Comparison of ENCODE assay signal across 13 cellular contexts in the genomic region with DNA sequence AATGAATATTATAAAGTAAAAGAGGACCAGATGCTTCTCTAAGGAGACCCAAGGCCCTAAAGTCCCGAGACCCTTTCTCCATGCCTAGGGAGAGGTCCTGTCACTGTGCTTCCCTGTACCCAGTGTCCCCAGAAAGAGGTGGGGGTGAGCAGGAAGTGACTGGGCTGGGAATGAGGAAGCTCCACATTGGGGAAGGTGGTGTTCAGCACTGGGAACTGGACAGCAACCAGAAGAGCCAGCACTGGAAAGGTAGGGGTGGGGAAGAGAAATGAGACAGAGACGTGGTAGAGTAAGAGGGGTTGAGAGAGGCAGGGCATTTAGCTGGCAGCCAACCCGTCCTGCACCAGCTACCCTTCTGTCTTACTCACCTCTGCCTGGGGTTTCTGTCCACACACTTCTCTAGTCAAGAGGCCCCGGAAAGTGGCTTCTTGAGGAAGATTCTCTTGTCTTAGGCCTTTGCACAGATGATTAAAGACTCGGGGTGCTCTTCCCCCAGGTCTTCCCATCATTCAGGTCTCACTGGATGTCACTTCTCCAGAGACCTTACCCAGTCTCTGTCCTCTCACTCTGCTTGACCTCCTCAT. TPM values are rescaled to one million over a fixed set of nuclear protein-coding genes. Genes with fewer than 3 reads are reported as not detected.
DNase-seq lines count a peak whose midpoint lies in the region; ATAC-seq lines count a peak whose summit lies in the region.
"Had no signal": no experiment of that assay in that cellular context is flagged by ENCODE, and none has a peak within 500 bp of the region (broad histone marks: within the 10 kb centered on the region; RNA-seq: fewer than 3 reads in every experiment).

No MANE protein-coding gene starts in this region.

- DNase-seq in ELR (ENCODE audit: low read depth) (peak; percentile 11), HT1080 (ENCODE audit: low read depth) (peak; percentile 12), astrocyte of the hippocampus (ENCODE audit: low read depth, low spot score) (peak; percentile 29), myocyte (ENCODE audit: low read depth) (peak; percentile 26), NCI-H748 (lab: John Stamatoyannopoulos, UW; ENCODE audit: unreplicated experiment) (no peak)
- DNase-seq: cortex of kidney, natural killer cell, NCI-H2081, T-helper 9 cell had no signal

- ATAC-seq in HG02870 (IDR thresholded peaks at IDR 0.05; ENCODE audit: unreplicated experiment) (no peak), HG02571 (IDR thresholded peaks at IDR 0.05; ENCODE audit: unreplicated experiment) (no peak)
- ATAC-seq: natural killer cell, Panc1 had no signal

RNA-seq across cellular contexts. Expression of gene RRP9, which starts 12.2 kb away (rescaled TPM):
- 78.3 and 87.2 TPM in 2 replicates for total RNA-seq in HT1080 (2014; rRNA removed; shearing (Covaris generic))
- 38.0 and 43.7 TPM in 2 replicates for polyA plus RNA-seq in HT1080 (2015; cell fraction: cytosol; rRNA removed)
- polyA plus RNA-seq in HT1080 (2015; cell fraction: nucleus; rRNA removed), result 44.8 and 46.6 TPM in 2 replicates
- 22.1 and 22.3 TPM in 2 replicates for total RNA-seq in myocyte
- polyA plus RNA-seq in myocyte (2012), result 25.1 TPM

RNA-seq across cellular contexts. Expression of gene PARP3, which starts 12.7 kb away (rescaled TPM):
- 22.5 and 31.4 TPM in 2 replicates for total RNA-seq in HT1080 (2014; rRNA removed; shearing (Covaris generic))
- 25.7 and 28.5 TPM in 2 replicates for polyA plus RNA-seq in HT1080 (2015; cell fraction: cytosol; rRNA removed)
- 93.9 and 99.6 TPM in 2 replicates for polyA plus RNA-seq in HT1080 (2015; cell fraction: nucleus; rRNA removed)
- total RNA-seq in myocyte, result 21.7 and 24.0 TPM in 2 replicates
- 35.0 TPM for polyA plus RNA-seq in myocyte (2012)

RNA-seq across cellular contexts. Expression of gene GPR62, which starts 25.7 kb away (rescaled TPM):
- total RNA-seq in HT1080 (2014; rRNA removed; shearing (Covaris generic)), result 0.08 and 0.23 TPM in 2 replicates
- polyA plus RNA-seq in HT1080 (2015; cell fraction: cytosol; rRNA removed), result 0.08 and 0.09 TPM in 2 replicates
- polyA plus RNA-seq in HT1080 (2015; cell fraction: nucleus; rRNA removed), result 0.34 and 0.45 TPM in 2 replicates
- total RNA-seq in myocyte, result not detected in 2 replicates
- polyA plus RNA-seq in myocyte (2012), result 0.49 TPM
- total RNA-seq: Caco-2, natural killer cell had no signal

RNA-seq across cellular contexts. Expression of gene IQCF1, which starts 26.4 kb away (rescaled TPM):
- total RNA-seq in HT1080 (2014; rRNA removed; shearing (Covaris generic)), result 0.50 and 0.57 TPM in 2 replicates
- polyA plus RNA-seq in HT1080 (2015; cell fraction: cytosol; rRNA removed), result 0.43 and 0.56 TPM in 2 replicates
- polyA plus RNA-seq in HT1080 (2015; cell fraction: nucleus; rRNA removed), result 0.85 TPM in 1 of 2 replicates, not detected in the other
- not detected in 2 replicates for total RNA-seq in myocyte
- not detected for polyA plus RNA-seq in myocyte (2012)
- total RNA-seq: Caco-2, natural killer cell had no signal

RNA-seq across cellular contexts. Expression of gene PCBP4, which starts 37.7 kb away (rescaled TPM):
- 85.6 and 95.9 TPM in 2 replicates for total RNA-seq in HT1080 (2014; rRNA removed; shearing (Covaris generic))
- 82.1 and 92.0 TPM in 2 replicates for polyA plus RNA-seq in HT1080 (2015; cell fraction: cytosol; rRNA removed)
- polyA plus RNA-seq in HT1080 (2015; cell fraction: nucleus; rRNA removed), result 109 and 114 TPM in 2 replicates
- total RNA-seq in myocyte, result 159 and 351 TPM in 2 replicates
- 126 TPM for polyA plus RNA-seq in myocyte (2012)
